Comparison of ENCODE assay signal across 20 cellular contexts in the genomic region with DNA sequence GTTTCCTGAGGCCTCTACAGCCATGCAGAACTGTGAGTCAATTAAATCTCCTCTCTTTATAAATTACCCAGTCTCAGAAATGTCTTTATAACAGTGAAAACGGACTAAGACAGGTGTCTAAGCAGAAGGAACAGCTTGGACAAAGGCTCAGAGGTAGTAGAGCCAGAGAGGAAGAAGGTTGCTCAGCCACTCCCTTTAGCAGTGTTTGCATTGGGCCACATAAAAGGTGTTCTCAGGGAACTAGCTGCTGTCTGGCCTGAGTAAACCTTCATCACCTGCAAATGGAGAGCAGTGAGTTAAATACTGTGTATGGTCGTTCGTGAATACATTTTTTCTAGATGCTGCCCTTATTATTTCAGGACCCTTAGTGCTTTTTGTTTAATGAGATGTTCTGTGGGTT.
DNase-seq lines count a peak whose midpoint lies in the region; ATAC-seq, FAIRE-seq and TF ChIP-seq lines count a peak whose summit lies in the region.
"Had no signal": no experiment of that assay in that cellular context is flagged by ENCODE, and none has a peak within 500 bp of the region (broad histone marks: within the 10 kb centered on the region; RNA-seq: fewer than 3 reads in every experiment).

No MANE protein-coding gene starts in this region.

- peak overlapping the region; percentile 77 for H3K9ac ChIP-seq in mammary epithelial cell (ENCODE audit: insufficient read depth, low read length)

- FAIRE-seq in urothelium cell line (lab: Jason Lieb, UNC): no peak

- H3K4me2 ChIP-seq in mammary epithelial cell (ENCODE audit: insufficient read depth, low read depth, low read length): peak overlapping the region; percentile 52

- H3K27ac ChIP-seq in mammary epithelial cell (ENCODE audit: insufficient read depth, low read depth, low read length): peak overlapping the region; percentile 98
- H3K27ac ChIP-seq in left lung: no peak overlapping the region
- no peak overlapping the region for H3K27ac ChIP-seq in upper lobe of right lung
- H3K27ac ChIP-seq in substantia nigra (ENCODE audit: low read depth, low read length, poor library complexity, severe bottlenecking): no peak overlapping the region
- H3K27ac ChIP-seq: 22Rv1, C4-2B, neutrophil, right atrium auricular region had no signal

- in situ Hi-C loops in mammary epithelial cell (cut with MboI; ENCODE audit: low sequenced_read_pairs in 2 of 2): no loop called here

- ATAC-seq in left lung (peak; percentile 75), upper lobe of right lung (peak; percentile 50)
- ATAC-seq: Panc1 had no signal

- H3K9me3 ChIP-seq in mammary epithelial cell (replicated peaks; ENCODE audit: insufficient read depth, low read length) (no peaks in the 10 kb centered on the region), left lung (no peaks in the 10 kb centered on the region), upper lobe of right lung (no peaks in the 10 kb centered on the region)
- H3K9me3 ChIP-seq: neutrophil, right atrium auricular region, stomach had no signal

- no peaks in the 10 kb centered on the region for H4K20me1 ChIP-seq in mammary epithelial cell (ENCODE audit: insufficient read depth, low read length)

- CTCF ChIA-PET in mammary epithelial cell (lab: Charles Lee; ENCODE audit: low non-redundant PET): no interaction called here

- TF ChIP-seq CTCF in mammary epithelial cell (conservative IDR thresholded peaks at IDR 0.05 in 1 of 2, IDR thresholded peaks at IDR 0.05 in 1 of 2; ENCODE audit: extremely low read depth in 1 of 2, insufficient read depth in 1 of 2, low read depth in 1 of 2, low read length in 2 of 2) (no peak), left lung (IDR thresholded peaks at IDR 0.05) (no peak), upper lobe of right lung (IDR thresholded peaks at IDR 0.05) (no peak)

- no peaks in the 10 kb centered on the region for H3K27me3 ChIP-seq in mammary epithelial cell (ENCODE audit: insufficient read depth, low read length)
- H3K27me3 ChIP-seq in left lung: no peaks in the 10 kb centered on the region
- H3K27me3 ChIP-seq in upper lobe of right lung: no peaks in the 10 kb centered on the region
- H3K27me3 ChIP-seq: neutrophil, right atrium auricular region, stomach had no signal

- H3K79me2 ChIP-seq in mammary epithelial cell (ENCODE audit: insufficient read depth, low read length): no peaks in the 10 kb centered on the region

- DNase-seq in DMS53 (lab: John Stamatoyannopoulos, UW) (peak; percentile 23), DMS53 treated with DMSO at 0.1 percent for 48 hours (lab: John Stamatoyannopoulos, UW; ENCODE audit: unreplicated experiment) (no peak), mammary epithelial cell (peak; percentile 45), left lung (no peak), upper lobe of right lung (no peak), urothelium cell line (ENCODE audit: low spot score) (no peak), cerebellum (ENCODE audit: low spot score) (no peak), substantia nigra (lab: John Stamatoyannopoulos, UW) (no peak)
- DNase-seq: activated CD4-positive, alpha-beta T cell treated with anti-CD3 and anti-CD28 coated beads, Interleukin-2, amount 10 ng/mL, durations not matched to agents 7 days and 5 days; activated CD8-positive, alpha-beta memory T cell treated with anti-CD3 and anti-CD28 coated beads, Interleukin-2, amount 50 U/mL, for 4 hours; activated gamma-delta T cell treated with Interleukin-2 at 50 U/mL for 16 hours; DMS79; NCI-H2171; stimulated activated CD4-positive, alpha-beta T cell treated with anti-CD3 and anti-CD28 coated beads, Interleukin-1b, Interleukin-23, amount 100 ng/mL, for 48 hours; stomach had no signal

- no peaks in the 10 kb centered on the region for H3K36me3 ChIP-seq in mammary epithelial cell (ENCODE audit: insufficient read depth, low read length)
- no peaks in the 10 kb centered on the region for H3K36me3 ChIP-seq in left lung
- H3K36me3 ChIP-seq in upper lobe of right lung: no peaks in the 10 kb centered on the region
- H3K36me3 ChIP-seq: neutrophil, right atrium auricular region, stomach had no signal

- H3K4me1 ChIP-seq in mammary epithelial cell (ENCODE audit: insufficient read depth, low read length): peaks cover 69% of the 10 kb centered on the region
- H3K4me1 ChIP-seq in left lung: peaks cover 0 to 7% of the 10 kb centered on the region in 2 donors
- H3K4me1 ChIP-seq in upper lobe of right lung: peaks cover 5% of the 10 kb centered on the region
- H3K4me1 ChIP-seq: right atrium auricular region had no signal

- BruUV-seq in mammary epithelial cell (replicated peaks; lab: Mats Ljungman, UMichigan): no TSS peak

- dilution Hi-C loops in mammary epithelial cell (cut with HindIII; ENCODE audit: low sequenced_read_pairs): loop anchor here (25.0 kb wide), 1 partner anchor 715 kb away; no protein-coding TSS in a partner anchor

- no peak overlapping the region for H2AFZ ChIP-seq in mammary epithelial cell (ENCODE audit: low read depth, low read length)

- 85% methylated on average over 3 of the region's 3 CpGs for WGBS in mammary epithelial cell (ENCODE audit: low coverage, missing lambda C conversion rate)

- no peak overlapping the region for H3K4me3 ChIP-seq in mammary epithelial cell (replicated peaks in 1 of 3; ENCODE audit: insufficient read depth in 1 of 3, low read depth in 2 of 3, low read length in 3 of 3)
- H3K4me3 ChIP-seq in left lung: no peak overlapping the region
- no peak overlapping the region for H3K4me3 ChIP-seq in upper lobe of right lung
- H3K4me3 ChIP-seq: right atrium auricular region, stomach had no signal

- intact Hi-C loops in mammary epithelial cell (cut with micrococcal nuclease): loop anchor here (5.0 to 10.0 kb wide), 2 partner anchors 230 to 353 kb away; no protein-coding TSS in a partner anchor
- intact Hi-C loops in left lung (cut with DNase I): no loop called here
- intact Hi-C loops in upper lobe of right lung (cut with DNase I): no loop called here

Comparison
In these comparisons a context has a peak if more than half of its experiments do, and no peak if none do; other contexts are left out.
1. DNase-seq: peak in DMS53 (single experiment) and mammary epithelial cell (single experiment); none in DMS53 treated with DMSO at 0.1 percent for 48 hours (single experiment), left lung (0 of 2), upper lobe of right lung (single experiment), urothelium cell line (single experiment), cerebellum (single experiment) and substantia nigra (0 of 49).